ENCODE assay signal across 17 cellular contexts in the genomic region with DNA sequence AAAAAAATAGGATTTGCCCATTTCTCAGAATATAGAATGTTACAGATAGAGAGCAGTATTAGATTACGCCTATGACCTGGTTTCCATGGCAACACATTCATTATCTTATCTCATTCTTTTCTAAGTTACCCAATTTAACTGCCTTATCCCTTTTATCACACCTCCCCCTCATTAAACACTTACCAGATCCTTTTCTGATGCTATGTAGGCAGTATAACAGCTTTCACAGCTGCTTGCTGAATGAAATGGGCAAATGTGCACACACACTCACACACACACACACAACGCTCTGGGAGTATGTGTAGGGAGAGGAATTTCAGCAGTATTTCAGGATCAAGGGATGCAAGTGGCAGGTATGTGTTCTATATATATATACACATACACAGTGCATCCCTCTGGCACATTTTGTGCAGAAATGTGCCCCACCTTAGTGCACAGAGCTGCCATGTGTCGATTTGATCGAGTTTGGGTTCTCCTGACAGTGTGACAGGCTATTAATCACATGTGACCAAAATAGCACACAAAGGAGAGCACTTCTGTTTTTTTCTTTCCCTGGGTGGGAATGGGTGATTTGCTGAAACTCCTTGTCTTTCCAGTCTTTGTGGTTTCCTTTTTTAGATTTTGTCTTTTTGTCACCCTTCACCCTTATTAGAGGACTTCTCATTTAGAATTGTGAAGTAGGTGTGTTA.
DNase-seq lines count a peak whose midpoint lies in the region; ATAC-seq, FAIRE-seq and TF ChIP-seq lines count a peak whose summit lies in the region.
"Had no signal": no experiment of that assay in that cellular context is flagged by ENCODE, and none has a peak within 500 bp of the region (broad histone marks: within the 10 kb centered on the region; RNA-seq: fewer than 3 reads in every experiment).

No MANE protein-coding gene starts in this region.

- H2AFZ ChIP-seq in GM12878 (ENCODE audit: control insufficient read depth, low read depth, low read length) = no peak overlapping the region

- no peak for ATAC-seq in GM12878
- ATAC-seq: T-cell had no signal

- intact Hi-C loops in Caco-2 (cut with micrococcal nuclease; ENCODE audit: unreplicated experiment) = loop anchor here (10.0 kb wide), 1 partner anchor 333 kb away; no protein-coding TSS in a partner anchor
- intact Hi-C loops in GM12878 (cut with micrococcal nuclease; ENCODE audit: unreplicated experiment) = no loop called here

- H3K79me2 ChIP-seq in GM12878 (ENCODE audit: control insufficient read depth, insufficient read depth, low read length) = no peaks in the 10 kb centered on the region

- H3K36me3 ChIP-seq in BLaER1 treated with 17β-estradiol and CSF1 and Interleukin-3, amounts not matched to agents 10 nM and 100 nM = no peaks in the 10 kb centered on the region
- H3K36me3 ChIP-seq in Caco-2 (ENCODE audit: control insufficient read depth, insufficient read depth, low read length) (no peaks in the 10 kb centered on the region), GM12878 (ENCODE audit: control insufficient read depth in 2 of 2, insufficient read depth in 2 of 2, low read length in 1 of 2) (no peaks in the 10 kb centered on the region)
- H3K36me3 ChIP-seq: SJCRH30 had no signal

- H3K9me3 ChIP-seq in BLaER1 treated with 17β-estradiol and CSF1 and Interleukin-3, amounts not matched to agents 10 nM and 100 nM (replicated peaks in 1 of 11) = no peaks in the 10 kb centered on the region
- no peaks in the 10 kb centered on the region for H3K9me3 ChIP-seq in Caco-2
- no peaks in the 10 kb centered on the region for H3K9me3 ChIP-seq in GM12878 (replicated peaks; ENCODE audit: control insufficient read depth, insufficient read depth, low read length)
- H3K9me3 ChIP-seq: SJCRH30 had no signal

- H3K4me1 Mint-ChIP-seq in Caco-2 (ENCODE audit: low read depth, unreplicated experiment) (peaks cover 20% of the 10 kb centered on the region), nephron progenitor cell (peaks cover 22% of the 10 kb centered on the region)
- H3K4me1 Mint-ChIP-seq: T-cell had no signal

- CTCF ChIA-PET in Caco-2 (lab: Charles Lee) = no interaction called here
- CTCF ChIA-PET in GM12878 (lab: Yijun Ruan, JAX) = no interaction called here

- no peak overlapping the region for H3K9ac ChIP-seq in BLaER1 treated with 17β-estradiol and CSF1 and Interleukin-3, amounts not matched to agents 10 nM and 100 nM
- H3K9ac ChIP-seq in GM12878 (ENCODE audit: control insufficient read depth, insufficient read depth, low read length) = no peak overlapping the region

- no peak for TF ChIP-seq EP300 in GM12878 (IDR thresholded peaks at IDR 0.05; ENCODE audit: borderline replicate concordance in 1 of 2, control insufficient read depth in 1 of 2, low read depth in 2 of 2, low read length in 2 of 2)

- H3K4me3 Mint-ChIP-seq in Caco-2 (ENCODE audit: unreplicated experiment) (no peak overlapping the region), nephron progenitor cell (no peak overlapping the region)
- H3K4me3 Mint-ChIP-seq: T-cell had no signal

- no peaks in the 10 kb centered on the region for H3K9me3 Mint-ChIP-seq in Caco-2 (ENCODE audit: unreplicated experiment)
- H3K9me3 Mint-ChIP-seq in nephron progenitor cell = no peaks in the 10 kb centered on the region
- H3K9me3 Mint-ChIP-seq: T-cell had no signal

- in situ Hi-C loops in GM12878 (cut with MboI) = no loop called here

- POLR2A ChIA-PET in Caco-2 (lab: Charles Lee) (no interaction called here), GM12878 (lab: Charles Lee) (interaction anchor here (0.7 kb wide), 1 partner anchor 32 kb away, joined by 3 read pairs; no protein-coding TSS in a partner anchor)

- FAIRE-seq in GM12878 (lab: Jason Lieb, UNC) = no peak
- FAIRE-seq: GM12891, HTR-8/SVneo had no signal

- BruUV-seq in Caco-2 (replicated peaks; lab: Mats Ljungman, UMichigan) (no TSS peak), GM12878 (replicated peaks; lab: Mats Ljungman, UMichigan) (no TSS peak)

- no peak overlapping the region for H3K4me3 ChIP-seq in BLaER1 treated with 17β-estradiol and CSF1 and Interleukin-3, amounts not matched to agents 10 nM and 100 nM
- H3K4me3 ChIP-seq in Caco-2 (ENCODE audit: low read depth, low read length) (no peak overlapping the region), GM12878 (no peak overlapping the region)
- H3K4me3 ChIP-seq: SJCRH30 had no signal

- no peak for TF ChIP-seq RAD21 in GM12878 (IDR thresholded peaks at IDR 0.05; ENCODE audit: insufficient read depth, low read depth, low read length)

- H3K4me2 ChIP-seq in BLaER1 treated with 17β-estradiol and CSF1 and Interleukin-3, amounts not matched to agents 10 nM and 100 nM = peak overlapping the region in 8 of 11 experiments; percentile 1 to 38 (median 20); a peak in 3 of 22 replicates
- no peak overlapping the region for H3K4me2 ChIP-seq in GM12878 (ENCODE audit: control insufficient read depth, insufficient read depth)

- 17% methylated on average over 4 of the region's 4 CpGs for WGBS in GM12878 (ENCODE audit: insufficient coverage, insufficient replicate concordance, low lambda C conversion rate, missing lambda C conversion rate)

- H3K4me1 ChIP-seq in BLaER1 treated with 17β-estradiol and CSF1 and Interleukin-3, amounts not matched to agents 10 nM and 100 nM = peaks cover 0 to 8% (median 7%) of the 10 kb centered on the region in 10 experiments; a peak in 11 of 20 replicates
- peaks cover 21% of the 10 kb centered on the region for H3K4me1 ChIP-seq in Caco-2
- no peaks in the 10 kb centered on the region for H3K4me1 ChIP-seq in GM12878 (ENCODE audit: control insufficient read depth, insufficient read depth, low read length)
- H3K4me1 ChIP-seq: SJCRH30 had no signal

- no peak overlapping the region for H3K27ac ChIP-seq in BLaER1 treated with 17β-estradiol and CSF1 and Interleukin-3, amounts not matched to agents 10 nM and 100 nM
- H3K27ac ChIP-seq in GM12878 (ENCODE audit: control insufficient read depth, insufficient read depth) = no peak overlapping the region
- H3K27ac ChIP-seq: SJCRH30 had no signal

- H3K27ac Mint-ChIP-seq in Caco-2 (ENCODE audit: unreplicated experiment) (peak overlapping the region; percentile 4), nephron progenitor cell (peak overlapping the region; percentile 4)
- H3K27ac Mint-ChIP-seq: T-cell had no signal

- no peak for TF ChIP-seq POLR2A in GM12878 (IDR thresholded peaks at IDR 0.05; ENCODE audit: low read depth, low read length)

- H3K27me3 ChIP-seq in BLaER1 treated with 17β-estradiol and CSF1 and Interleukin-3, amounts not matched to agents 10 nM and 100 nM = 0 out of 22 replicates have a peak, but pooled peaks cover 0 to under 1% (median 0%) of the 10 kb centered on the region in 11 experiments
- H3K27me3 ChIP-seq in Caco-2 (replicated peaks; ENCODE audit: control insufficient read depth, insufficient read depth, low read length) (no peaks in the 10 kb centered on the region), GM12878 (replicated peaks in 1 of 2; ENCODE audit: control insufficient read depth in 2 of 2, insufficient read depth in 2 of 2, low read length in 1 of 2) (no peaks in the 10 kb centered on the region)
- H3K27me3 ChIP-seq: SJCRH30 had no signal

- DNase-seq in Caco-2 (peak in 1 of 2 experiments; percentile 20), GM12878 (ENCODE audit: low read depth, low spot score) (no peak), nephron progenitor cell (no peak), UCSD-AML1 (lab: John Stamatoyannopoulos, UW; ENCODE audit: unreplicated experiment) (no peak), DMS79 treated with DMSO at 0.1 percent for 48 hours (lab: John Stamatoyannopoulos, UW) (no peak)
- DNase-seq in activated CD8-positive, alpha-beta memory T cell treated with anti-CD3 and anti-CD28 coated beads for 24 hours = no peak
- DNase-seq: COR-L47, H7, NCI-H1048, NCI-H1694 treated with DMSO at 0.1 percent for 48 hours, NCI-H510A, RPMI8226, SJCRH30, T-cell had no signal

- no peaks in the 10 kb centered on the region for H4K20me1 ChIP-seq in BLaER1 treated with 17β-estradiol and CSF1 and Interleukin-3, amounts not matched to agents 10 nM and 100 nM
- H4K20me1 ChIP-seq in GM12878 (ENCODE audit: control insufficient read depth, insufficient read depth) = no peaks in the 10 kb centered on the region

- H3K36me3 Mint-ChIP-seq in Caco-2 (ENCODE audit: insufficient read depth, unreplicated experiment) = no peaks in the 10 kb centered on the region
- H3K36me3 Mint-ChIP-seq in nephron progenitor cell (ENCODE audit: low read depth) = no peaks in the 10 kb centered on the region
- H3K36me3 Mint-ChIP-seq: T-cell had no signal

- SMC1A ChIA-PET in GM12878 (lab: Charles Lee; ENCODE audit: uncharacterized antibody, unreplicated experiment) = no interaction called here

- H3K27me3 Mint-ChIP-seq in Caco-2 (ENCODE audit: insufficient read depth, unreplicated experiment) = no peaks in the 10 kb centered on the region
- no peaks in the 10 kb centered on the region for H3K27me3 Mint-ChIP-seq in nephron progenitor cell (ENCODE audit: low read depth, poor library complexity)

- TF ChIP-seq CTCF in Caco-2 (IDR thresholded peaks at IDR 0.05; ENCODE audit: insufficient read depth in 1 of 2, low read depth in 1 of 2, low read length in 1 of 2, severe bottlenecking in 1 of 2, unreplicated experiment in 1 of 2) = no peak
- TF ChIP-seq CTCF in GM12878 (IDR thresholded peaks at IDR 0.05 in 2 of 3, conservative IDR thresholded peaks at IDR 0.05 in 1 of 3; ENCODE audit: control insufficient read depth in 2 of 3, extremely low read depth in 1 of 3, insufficient read depth in 1 of 3, low read depth in 3 of 3, low read length in 3 of 3) = no peak
- no peak for TF ChIP-seq CTCF in nephron progenitor cell (IDR thresholded peaks at IDR 0.05)

- RAD21 ChIA-PET in GM12878 (lab: Charles Lee; ENCODE audit: unreplicated experiment) = no interaction called here

TF ChIP-seq in GM12878, 131 proteins besides CTCF, POLR2A, EP300 and RAD21:
- TF ChIP-seq IKZF1 (conservative IDR thresholded peaks at IDR 0.05) = 0 out of 2 replicates have a peak, but pooled peaks have one; percentile 4
- peak; percentile 85 for TF ChIP-seq BMI1 (IDR thresholded peaks at IDR 0.05; ENCODE audit: borderline replicate concordance)
- TF ChIP-seq CEBPB (IDR thresholded peaks at IDR 0.05; ENCODE audit: borderline replicate concordance in 1 of 2, low read depth in 2 of 2, low read length in 2 of 2) = no peak
